ENCODE assay signal across 10 cellular contexts in the genomic region with DNA sequence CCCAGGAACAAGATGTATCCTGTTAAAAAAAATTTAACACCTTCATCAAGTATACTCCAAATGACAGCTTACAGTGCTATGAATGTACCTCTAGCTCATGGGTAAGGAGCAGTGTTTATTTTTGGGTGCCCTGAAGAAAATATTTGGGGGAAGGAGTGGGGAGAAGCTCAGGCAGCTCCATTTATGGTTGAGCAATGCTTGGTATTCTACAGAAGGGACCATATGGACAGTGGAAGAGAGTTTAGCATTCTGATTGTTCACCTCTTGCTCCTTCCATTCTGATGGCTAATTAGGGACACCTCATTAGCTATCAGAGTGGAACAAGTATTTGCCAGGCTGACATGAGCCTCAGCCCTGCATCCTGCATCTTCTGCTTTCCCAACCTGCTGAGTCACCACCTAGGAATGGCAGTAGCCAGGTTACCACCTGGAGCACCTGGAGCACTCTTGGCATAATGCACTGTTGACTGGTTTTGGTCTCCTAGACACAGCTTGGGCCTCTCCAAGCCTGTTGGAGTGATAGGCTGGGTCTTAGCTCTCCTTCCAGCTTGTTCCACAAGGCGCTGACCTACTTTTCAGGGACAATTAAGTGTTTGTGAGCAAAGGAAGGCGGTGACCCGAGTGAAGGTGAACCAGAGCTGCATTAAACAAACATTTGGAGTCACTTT.
DNase-seq lines count a peak whose midpoint lies in the region; ATAC-seq and FAIRE-seq lines count a peak whose summit lies in the region.
"Had no signal": no experiment of that assay in that cellular context is flagged by ENCODE, and none has a peak within 500 bp of the region (broad histone marks: within the 10 kb centered on the region; RNA-seq: fewer than 3 reads in every experiment).

No MANE protein-coding gene starts in this region.

- intact Hi-C loops in left ventricle myocardium superior (cut with micrococcal nuclease) = no loop called here

- peaks cover 94% of the 10 kb centered on the region for H3K79me2 ChIP-seq in GM23248 (ENCODE audit: insufficient read depth)

- H3K4me3 Mint-ChIP-seq in activated T-helper 17 cell treated with anti-CD3 and anti-CD28 coated beads, Interleukin-2, amount 50 U/mL, for 72 hours = no peak overlapping the region
- H3K4me3 Mint-ChIP-seq: activated T-cell treated with anti-CD3 and anti-CD28 coated beads, Interleukin-2, amount 50 U/mL, for 4 hours had no signal

- H3K27ac Mint-ChIP-seq in activated T-helper 17 cell treated with anti-CD3 and anti-CD28 coated beads, Interleukin-2, amount 50 U/mL, for 72 hours = no peak overlapping the region

- no peaks in the 10 kb centered on the region for H3K9me2 ChIP-seq in GM23248 (ENCODE audit: insufficient read depth)

- H3K27me3 ChIP-seq in GM23248 (replicated peaks; ENCODE audit: insufficient read depth) = no peaks in the 10 kb centered on the region
- H3K27me3 ChIP-seq in rectal smooth muscle tissue (ENCODE audit: control insufficient read depth, insufficient read depth, low read length) = no peaks in the 10 kb centered on the region

- no peaks in the 10 kb centered on the region for H4K20me1 ChIP-seq in GM23248 (ENCODE audit: insufficient read depth)

- no peaks in the 10 kb centered on the region for H3K36me3 Mint-ChIP-seq in activated T-helper 17 cell treated with anti-CD3 and anti-CD28 coated beads, Interleukin-2, amount 50 U/mL, for 72 hours (ENCODE audit: low read depth)

- H2AFZ ChIP-seq in GM23248 = no peak overlapping the region

- H3K4me1 ChIP-seq in GM23248 (ENCODE audit: insufficient read depth) = peaks cover 31% of the 10 kb centered on the region
- peaks cover 34% of the 10 kb centered on the region for H3K4me1 ChIP-seq in rectal smooth muscle tissue (ENCODE audit: control insufficient read depth, insufficient read depth, low read length)

- no peaks in the 10 kb centered on the region for H3K9me3 Mint-ChIP-seq in activated T-helper 17 cell treated with anti-CD3 and anti-CD28 coated beads, Interleukin-2, amount 50 U/mL, for 72 hours
- H3K9me3 Mint-ChIP-seq: activated T-cell treated with anti-CD3 and anti-CD28 coated beads, Interleukin-2, amount 50 U/mL, for 4 hours had no signal

- peaks cover 20% of the 10 kb centered on the region for H3F3A ChIP-seq in GM23248 (ENCODE audit: insufficient read depth)

- H3K9me3 ChIP-seq in GM23248 (ENCODE audit: low read depth) = no peaks in the 10 kb centered on the region

- in situ Hi-C loops in GM23248 (cut with MboI) = no loop called here

- H3K4me1 Mint-ChIP-seq in activated T-helper 17 cell treated with anti-CD3 and anti-CD28 coated beads, Interleukin-2, amount 50 U/mL, for 72 hours = no peaks in the 10 kb centered on the region

- WGBS in GM23248 (ENCODE audit: low coverage in 1 of 2, low lambda C conversion rate in 2 of 2, missing lambda C conversion rate in 2 of 2), 2 experiments = 100% methylated on average over 3 of the region's 3 CpGs

- DNase-seq in GM23248 = no peak
- DNase-seq in RCC 7860 (ENCODE audit: low spot score) = peak; percentile 46
- no peak for DNase-seq in left ventricle myocardium superior
- no peak for DNase-seq in dedifferentiated amniotic fluid mesenchymal stem cell (ENCODE audit: extremely low spot score)
- DNase-seq in T1000 (lab: John Stamatoyannopoulos, UW) = no peak
- DNase-seq: activated T-cell treated with anti-CD3 and anti-CD28 coated beads, Interleukin-2, amount 50 U/mL, for 4 hours; foreskin melanocyte had no signal

- peak; percentile 61 for ATAC-seq in left ventricle myocardium superior
- ATAC-seq in activated T-helper 17 cell treated with anti-CD3 and anti-CD28 coated beads, Interleukin-2, amount 50 U/mL, for 72 hours (replicated peaks) = no peak
- ATAC-seq in GM18498 (IDR thresholded peaks at IDR 0.05; ENCODE audit: unreplicated experiment) = no peak
- ATAC-seq: activated T-cell treated with anti-CD3 and anti-CD28 coated beads, Interleukin-2, amount 50 U/mL, for 4 hours had no signal

- H3K27ac ChIP-seq in GM23248 (peak overlapping the region; percentile 21), rectal smooth muscle tissue (ENCODE audit: low read depth, low read length) (peak overlapping the region; percentile 44)

- peak overlapping the region; percentile 18 for H3K4me2 ChIP-seq in GM23248 (ENCODE audit: unreplicated experiment)

- H3K36me3 ChIP-seq in GM23248 (ENCODE audit: low read depth) (no peaks in the 10 kb centered on the region), rectal smooth muscle tissue (ENCODE audit: control insufficient read depth, insufficient read depth, low read length) (no peaks in the 10 kb centered on the region)

- H3K9ac ChIP-seq in GM23248 (no peak overlapping the region), rectal smooth muscle tissue (ENCODE audit: low read length) (no peak overlapping the region)

- no peak overlapping the region for H3K4me3 ChIP-seq in GM23248
- no peak overlapping the region for H3K4me3 ChIP-seq in rectal smooth muscle tissue (ENCODE audit: low read length)

- no peaks in the 10 kb centered on the region for H3K27me3 Mint-ChIP-seq in activated T-helper 17 cell treated with anti-CD3 and anti-CD28 coated beads, Interleukin-2, amount 50 U/mL, for 72 hours

- FAIRE-seq in RCC 7860 (lab: Jason Lieb, UNC) = no peak
